In genomic region chr14:34872822-34873590, GRCh38 we compare ENCODE assay signal across 1 cellular context.
TF ChIP-seq lines count a peak whose summit lies in the region.

No MANE protein-coding gene starts in this region.

TF ChIP-seq in SK-N-SH treated with all-trans-retinoic acid at 6 μM for 48 hours, 23 proteins besides CTCF, POLR2A, EP300 and RAD21 (continued from another document):
- TF ChIP-seq, protein P1, sequence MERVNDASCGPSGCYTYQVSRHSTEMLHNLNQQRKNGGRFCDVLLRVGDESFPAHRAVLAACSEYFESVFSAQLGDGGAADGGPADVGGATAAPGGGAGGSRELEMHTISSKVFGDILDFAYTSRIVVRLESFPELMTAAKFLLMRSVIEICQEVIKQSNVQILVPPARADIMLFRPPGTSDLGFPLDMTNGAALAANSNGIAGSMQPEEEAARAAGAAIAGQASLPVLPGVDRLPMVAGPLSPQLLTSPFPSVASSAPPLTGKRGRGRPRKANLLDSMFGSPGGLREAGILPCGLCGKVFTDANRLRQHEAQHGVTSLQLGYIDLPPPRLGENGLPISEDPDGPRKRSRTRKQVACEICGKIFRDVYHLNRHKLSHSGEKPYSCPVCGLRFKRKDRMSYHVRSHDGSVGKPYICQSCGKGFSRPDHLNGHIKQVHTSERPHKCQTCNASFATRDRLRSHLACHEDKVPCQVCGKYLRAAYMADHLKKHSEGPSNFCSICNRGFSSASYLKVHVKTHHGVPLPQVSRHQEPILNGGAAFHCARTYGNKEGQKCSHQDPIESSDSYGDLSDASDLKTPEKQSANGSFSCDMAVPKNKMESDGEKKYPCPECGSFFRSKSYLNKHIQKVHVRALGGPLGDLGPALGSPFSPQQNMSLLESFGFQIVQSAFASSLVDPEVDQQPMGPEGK (CRISPR knock-in tag; IDR thresholded peaks at IDR 0.05; ENCODE audit: borderline replicate concordance) = no peak
- TF ChIP-seq ESRRG (CRISPR knock-in tag; IDR thresholded peaks at IDR 0.05) (no peak), ZFP3 (CRISPR knock-in tag; IDR thresholded peaks at IDR 0.05) (no peak), CSDC2 (CRISPR knock-in tag; IDR thresholded peaks at IDR 0.05) (no peak)
